2 cellular contexts compared by ENCODE assay signal in the genomic region with DNA sequence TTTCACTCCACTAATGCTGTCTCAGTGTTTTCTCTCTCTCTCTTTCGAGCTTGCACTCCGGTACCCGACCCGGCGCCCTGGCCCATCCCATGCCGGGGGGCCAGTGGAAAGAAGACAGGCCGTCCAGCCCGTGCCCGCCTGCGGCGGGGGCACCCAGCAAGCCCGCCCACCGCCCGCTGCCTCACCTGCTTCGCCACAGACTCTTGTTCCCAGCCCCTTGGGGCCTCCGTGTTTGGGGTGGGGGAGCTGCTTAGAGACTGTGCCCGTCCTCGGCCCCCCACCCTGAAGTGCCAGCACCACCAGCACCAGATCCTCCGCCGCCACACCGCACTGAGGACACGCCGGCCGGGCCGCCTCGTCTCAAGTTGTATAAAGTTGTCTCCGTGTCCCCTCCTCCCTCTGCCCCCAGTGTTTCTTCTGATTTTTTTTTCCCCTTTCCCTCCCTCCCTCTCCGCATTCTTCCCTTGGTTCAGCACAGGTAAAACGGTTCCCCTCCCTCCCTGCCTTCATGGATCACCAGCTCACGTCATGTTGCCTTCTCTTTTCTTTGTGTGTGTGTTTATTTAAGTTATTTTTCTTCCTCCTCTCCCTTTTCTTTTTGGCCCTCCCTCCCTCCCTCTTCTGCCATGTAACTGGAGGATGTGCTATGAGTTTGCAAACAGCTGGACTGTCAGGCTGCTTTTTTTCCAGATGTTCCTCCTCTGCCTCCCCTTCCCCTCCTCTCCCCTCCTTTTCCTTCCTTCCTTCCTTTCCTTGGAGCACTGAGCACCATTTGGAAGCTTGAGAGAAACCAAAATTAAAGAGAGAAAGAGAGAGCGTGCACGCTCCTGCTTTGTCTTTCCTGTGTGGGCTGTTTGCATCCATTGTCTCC.
TF ChIP-seq lines count a peak whose summit lies in the region.

No MANE protein-coding gene starts in this region.

TF ChIP-seq in endothelial cell of umbilical vein, 7 proteins besides CTCF, POLR2A, EP300 and RAD21:
- TF ChIP-seq FOS (IDR thresholded peaks at IDR 0.05; ENCODE audit: borderline replicate concordance, insufficient read depth, low read length), result no peak
- peak; percentile 43 for TF ChIP-seq POLR2AphosphoS5 (IDR thresholded peaks at IDR 0.05; ENCODE audit: insufficient read depth, low read depth, low read length)

TF ChIP-seq in SK-N-SH, 30 proteins besides CTCF, POLR2A, EP300 and RAD21:
- TF ChIP-seq MXI1 (IDR thresholded peaks at IDR 0.05; ENCODE audit: low read depth, low read length) (no peak), RXRA (IDR thresholded peaks at IDR 0.05; ENCODE audit: borderline replicate concordance, low read depth) (no peak), FOXM1 (IDR thresholded peaks at IDR 0.05; ENCODE audit: low read depth) (no peak), NFIC (IDR thresholded peaks at IDR 0.05; ENCODE audit: borderline replicate concordance) (no peak), FOXJ3 (CRISPR knock-in tag; IDR thresholded peaks at IDR 0.05) (no peak), GATA2 (CRISPR knock-in tag; IDR thresholded peaks at IDR 0.05) (no peak), SMC3 (IDR thresholded peaks at IDR 0.05; ENCODE audit: low read depth, low read length) (no peak), RFX5 (IDR thresholded peaks at IDR 0.05; ENCODE audit: low read length) (no peak), MEF2A (IDR thresholded peaks at IDR 0.05; ENCODE audit: borderline replicate concordance, low read depth) (no peak), SIN3A (IDR thresholded peaks at IDR 0.05; ENCODE audit: borderline replicate concordance, low read depth, low read length) (no peak), ELF1 (IDR thresholded peaks at IDR 0.05) (no peak), CHD2 (IDR thresholded peaks at IDR 0.05; ENCODE audit: low read length, partially characterized antibody) (no peak), TAF1 (IDR thresholded peaks at IDR 0.05; ENCODE audit: borderline replicate concordance, low read depth, low read length) (no peak), TEAD4 (IDR thresholded peaks at IDR 0.05; ENCODE audit: borderline replicate concordance, insufficient read depth) (no peak), FOSL2 (IDR thresholded peaks at IDR 0.05; ENCODE audit: borderline replicate concordance, low read depth) (no peak), POLR2AphosphoS5 (IDR thresholded peaks at IDR 0.05; ENCODE audit: low read depth, low read length) (no peak)
- TF ChIP-seq, protein P1, sequence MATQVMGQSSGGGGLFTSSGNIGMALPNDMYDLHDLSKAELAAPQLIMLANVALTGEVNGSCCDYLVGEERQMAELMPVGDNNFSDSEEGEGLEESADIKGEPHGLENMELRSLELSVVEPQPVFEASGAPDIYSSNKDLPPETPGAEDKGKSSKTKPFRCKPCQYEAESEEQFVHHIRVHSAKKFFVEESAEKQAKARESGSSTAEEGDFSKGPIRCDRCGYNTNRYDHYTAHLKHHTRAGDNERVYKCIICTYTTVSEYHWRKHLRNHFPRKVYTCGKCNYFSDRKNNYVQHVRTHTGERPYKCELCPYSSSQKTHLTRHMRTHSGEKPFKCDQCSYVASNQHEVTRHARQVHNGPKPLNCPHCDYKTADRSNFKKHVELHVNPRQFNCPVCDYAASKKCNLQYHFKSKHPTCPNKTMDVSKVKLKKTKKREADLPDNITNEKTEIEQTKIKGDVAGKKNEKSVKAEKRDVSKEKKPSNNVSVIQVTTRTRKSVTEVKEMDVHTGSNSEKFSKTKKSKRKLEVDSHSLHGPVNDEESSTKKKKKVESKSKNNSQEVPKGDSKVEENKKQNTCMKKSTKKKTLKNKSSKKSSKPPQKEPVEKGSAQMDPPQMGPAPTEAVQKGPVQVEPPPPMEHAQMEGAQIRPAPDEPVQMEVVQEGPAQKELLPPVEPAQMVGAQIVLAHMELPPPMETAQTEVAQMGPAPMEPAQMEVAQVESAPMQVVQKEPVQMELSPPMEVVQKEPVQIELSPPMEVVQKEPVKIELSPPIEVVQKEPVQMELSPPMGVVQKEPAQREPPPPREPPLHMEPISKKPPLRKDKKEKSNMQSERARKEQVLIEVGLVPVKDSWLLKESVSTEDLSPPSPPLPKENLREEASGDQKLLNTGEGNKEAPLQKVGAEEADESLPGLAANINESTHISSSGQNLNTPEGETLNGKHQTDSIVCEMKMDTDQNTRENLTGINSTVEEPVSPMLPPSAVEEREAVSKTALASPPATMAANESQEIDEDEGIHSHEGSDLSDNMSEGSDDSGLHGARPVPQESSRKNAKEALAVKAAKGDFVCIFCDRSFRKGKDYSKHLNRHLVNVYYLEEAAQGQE (IDR thresholded peaks at IDR 0.05; ENCODE audit: low read depth, low read length), result no peak
- TF ChIP-seq, protein P2, sequence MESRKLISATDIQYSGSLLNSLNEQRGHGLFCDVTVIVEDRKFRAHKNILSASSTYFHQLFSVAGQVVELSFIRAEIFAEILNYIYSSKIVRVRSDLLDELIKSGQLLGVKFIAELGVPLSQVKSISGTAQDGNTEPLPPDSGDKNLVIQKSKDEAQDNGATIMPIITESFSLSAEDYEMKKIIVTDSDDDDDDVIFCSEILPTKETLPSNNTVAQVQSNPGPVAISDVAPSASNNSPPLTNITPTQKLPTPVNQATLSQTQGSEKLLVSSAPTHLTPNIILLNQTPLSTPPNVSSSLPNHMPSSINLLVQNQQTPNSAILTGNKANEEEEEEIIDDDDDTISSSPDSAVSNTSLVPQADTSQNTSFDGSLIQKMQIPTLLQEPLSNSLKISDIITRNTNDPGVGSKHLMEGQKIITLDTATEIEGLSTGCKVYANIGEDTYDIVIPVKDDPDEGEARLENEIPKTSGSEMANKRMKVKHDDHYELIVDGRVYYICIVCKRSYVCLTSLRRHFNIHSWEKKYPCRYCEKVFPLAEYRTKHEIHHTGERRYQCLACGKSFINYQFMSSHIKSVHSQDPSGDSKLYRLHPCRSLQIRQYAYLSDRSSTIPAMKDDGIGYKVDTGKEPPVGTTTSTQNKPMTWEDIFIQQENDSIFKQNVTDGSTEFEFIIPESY (IDR thresholded peaks at IDR 0.05; ENCODE audit: borderline replicate concordance, low read depth), result no peak
- TF ChIP-seq, protein P3, sequence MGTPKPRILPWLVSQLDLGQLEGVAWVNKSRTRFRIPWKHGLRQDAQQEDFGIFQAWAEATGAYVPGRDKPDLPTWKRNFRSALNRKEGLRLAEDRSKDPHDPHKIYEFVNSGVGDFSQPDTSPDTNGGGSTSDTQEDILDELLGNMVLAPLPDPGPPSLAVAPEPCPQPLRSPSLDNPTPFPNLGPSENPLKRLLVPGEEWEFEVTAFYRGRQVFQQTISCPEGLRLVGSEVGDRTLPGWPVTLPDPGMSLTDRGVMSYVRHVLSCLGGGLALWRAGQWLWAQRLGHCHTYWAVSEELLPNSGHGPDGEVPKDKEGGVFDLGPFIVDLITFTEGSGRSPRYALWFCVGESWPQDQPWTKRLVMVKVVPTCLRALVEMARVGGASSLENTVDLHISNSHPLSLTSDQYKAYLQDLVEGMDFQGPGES (IDR thresholded peaks at IDR 0.05; ENCODE audit: low read depth, low read length), result no peak
- TF ChIP-seq, protein P4, sequence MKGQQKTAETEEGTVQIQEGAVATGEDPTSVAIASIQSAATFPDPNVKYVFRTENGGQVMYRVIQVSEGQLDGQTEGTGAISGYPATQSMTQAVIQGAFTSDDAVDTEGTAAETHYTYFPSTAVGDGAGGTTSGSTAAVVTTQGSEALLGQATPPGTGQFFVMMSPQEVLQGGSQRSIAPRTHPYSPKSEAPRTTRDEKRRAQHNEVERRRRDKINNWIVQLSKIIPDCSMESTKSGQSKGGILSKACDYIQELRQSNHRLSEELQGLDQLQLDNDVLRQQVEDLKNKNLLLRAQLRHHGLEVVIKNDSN (IDR thresholded peaks at IDR 0.05; ENCODE audit: borderline replicate concordance, low read depth), result no peak
TF ChIP-seq in SK-N-SH: peak in this region for 0.
